Comparison of ENCODE assay signal across 13 cellular contexts in genomic region chr18:32346667-32347066, GRCh38.
DNase-seq lines count a peak whose midpoint lies in the region; ATAC-seq, FAIRE-seq and TF ChIP-seq lines count a peak whose summit lies in the region.
"Had no signal": no experiment of that assay in that cellular context is flagged by ENCODE, and none has a peak within 500 bp of the region (broad histone marks: within the 10 kb centered on the region; RNA-seq: fewer than 3 reads in every experiment).

No MANE protein-coding gene starts in this region.

- H3K14ac ChIP-seq in H1 (ENCODE audit: insufficient read length), result no peak overlapping the region

- no peaks in the 10 kb centered on the region for H4K20me1 ChIP-seq in H1 (replicated peaks in 1 of 2; ENCODE audit: control insufficient read depth in 1 of 2, insufficient read depth in 2 of 2, low read length in 2 of 2)

- H3K36me3 ChIP-seq in H7 (replicated peaks; ENCODE audit: control insufficient read depth, insufficient read depth, low read length) (no peaks in the 10 kb centered on the region), H1 (ENCODE audit: control insufficient read depth in 2 of 4, insufficient read depth in 4 of 4, low read length in 3 of 4) (no peaks in the 10 kb centered on the region), left lung (no peaks in the 10 kb centered on the region), skeletal muscle satellite cell (ENCODE audit: insufficient read depth, low read length) (no peaks in the 10 kb centered on the region)
- H3K36me3 ChIP-seq: pancreas, WERI-Rb-1 had no signal

- H2BK12ac ChIP-seq in H1 (ENCODE audit: low read depth, low read length), result no peak overlapping the region

- no peak overlapping the region for H3K56ac ChIP-seq in H1 (replicated peaks; ENCODE audit: insufficient read length, low read depth, low read length)

- no peak overlapping the region for H4K5ac ChIP-seq in H1 (ENCODE audit: insufficient read length, low read depth, low read length)

- no peak overlapping the region for H2BK15ac ChIP-seq in H1 (ENCODE audit: low read length)

- POLR2A ChIA-PET in H1 (lab: Charles Lee; ENCODE audit: partially characterized antibody), result interaction anchor here (1.1 kb wide), 1 partner anchor 20 kb away, joined by 3 read pairs; no protein-coding TSS in a partner anchor

- no peak overlapping the region for H2AFZ ChIP-seq in H1 (ENCODE audit: low read length)

- H3K23ac ChIP-seq in H1 (ENCODE audit: insufficient read length), result no peak overlapping the region

- no peaks in the 10 kb centered on the region for H3K79me1 ChIP-seq in H1 (ENCODE audit: low read depth, low read length)

- H2AK5ac ChIP-seq in H1 (ENCODE audit: low read depth, low read length), result no peak overlapping the region

- peak; percentile 24 for FAIRE-seq in H1 (lab: Jason Lieb, UNC)
- FAIRE-seq: pancreas, urothelium cell line had no signal

- H3K79me2 ChIP-seq in H1 (ENCODE audit: control insufficient read depth in 1 of 2, insufficient read depth in 2 of 2, low read length in 2 of 2), result no peaks in the 10 kb centered on the region

- 0 out of 4 replicates have a peak overlapping the region, but pooled peaks of 1 of the 2 experiments have one; percentile 33 for H3K4me2 ChIP-seq in H1 (ENCODE audit: insufficient read depth in 1 of 2, low read depth in 2 of 2, low read length in 2 of 2)
- peak overlapping the region; percentile 42 for H3K4me2 ChIP-seq in skeletal muscle satellite cell (ENCODE audit: low read length)

- no peak overlapping the region for H2BK120ac ChIP-seq in H1 (replicated peaks; ENCODE audit: low read depth, low read length)

- TF ChIP-seq CTCF in H1 (IDR thresholded peaks at IDR 0.05; ENCODE audit: control extremely low read depth in 1 of 3, insufficient read depth in 1 of 3, low read depth in 1 of 3, low read length in 3 of 3) (no peak), left lung (IDR thresholded peaks at IDR 0.05) (no peak), lower leg skin (IDR thresholded peaks at IDR 0.05) (no peak)

- no peak overlapping the region for H4K91ac ChIP-seq in H1 (replicated peaks; ENCODE audit: insufficient read length, low read length)

- H3K4me1 ChIP-seq in H1 (replicated peaks in 1 of 4; ENCODE audit: control insufficient read depth in 3 of 4, insufficient read depth in 4 of 4, low read length in 3 of 4) (no peaks in the 10 kb centered on the region), left lung (peaks cover 0 to 2% of the 10 kb centered on the region in 2 donors), skeletal muscle satellite cell (ENCODE audit: control insufficient read depth, insufficient read depth, low read length) (peaks cover 30% of the 10 kb centered on the region)

- TF ChIP-seq POLR2A in H1 (IDR thresholded peaks at IDR 0.05; ENCODE audit: control extremely low read depth in 1 of 2, low read depth in 2 of 2, low read length in 2 of 2) (no peak), lower leg skin (IDR thresholded peaks at IDR 0.05) (no peak)

- no peaks in the 10 kb centered on the region for H3K23me2 ChIP-seq in H1 (ENCODE audit: low read depth, low read length)

- TF ChIP-seq RAD21 in H1 (IDR thresholded peaks at IDR 0.05 in 1 of 2, conservative IDR thresholded peaks at IDR 0.05 in 1 of 2; ENCODE audit: low read depth in 2 of 2, low read length in 2 of 2), result no peak

- H3K18ac ChIP-seq in H1 (ENCODE audit: extremely low read depth, low read length), result no peak overlapping the region

- H3K4me3 ChIP-seq in H7 (ENCODE audit: insufficient read depth, low read depth, low read length) (no peak overlapping the region), H1 (ENCODE audit: extremely low read depth in 1 of 4, insufficient read depth in 2 of 4, low read depth in 3 of 4, low read length in 4 of 4) (no peak overlapping the region), left lung (no peak overlapping the region), skeletal muscle satellite cell (ENCODE audit: low read length) (no peak overlapping the region), lower leg skin (ENCODE audit: low read depth, poor library complexity, severe bottlenecking) (no peak overlapping the region)
- H3K4me3 ChIP-seq: pancreas had no signal

- peak; percentile 55 for ATAC-seq in left lung
- no peak for ATAC-seq in GM18907 (IDR thresholded peaks at IDR 0.05; ENCODE audit: unreplicated experiment)
- ATAC-seq: pancreas had no signal

- no peak overlapping the region for H3K4ac ChIP-seq in H1 (replicated peaks; ENCODE audit: insufficient read length, low read depth, low read length)

- DNase-seq in H7 (peak; percentile 22), H1 (ENCODE audit: low read depth in 1 of 2, low spot score in 2 of 2) (no peak), left lung (no peak), mesenteric fat pad (ENCODE audit: low spot score) (no peak), lower leg skin (ENCODE audit: low spot score in 2 of 2) (no peak)
- no peak for DNase-seq in stimulated activated naive CD4-positive, alpha-beta T cell treated with Interleukin-2 at 50 U/mL for 16 hours (lab: John Stamatoyannopoulos, UW)
- DNase-seq: NCI-H510A treated with DMSO at 0.1 percent for 48 hours, pancreas, SHP77 treated with DMSO at 0.1 percent for 48 hours, WERI-Rb-1 had no signal

- no peak overlapping the region for H3K27ac ChIP-seq in H1 (ENCODE audit: low read depth, low read length)
- peak overlapping the region in 1 of 2 donors; percentile 40 for H3K27ac ChIP-seq in left lung
- H3K27ac ChIP-seq: WERI-Rb-1 had no signal

- H3K27me3 ChIP-seq in H7 (ENCODE audit: control insufficient read depth, insufficient read depth, low read length), result no peaks in the 10 kb centered on the region
- no peaks in the 10 kb centered on the region for H3K27me3 ChIP-seq in H1 (replicated peaks in 1 of 4; ENCODE audit: control insufficient read depth in 3 of 4, extremely low read depth in 1 of 4, insufficient read depth in 3 of 4, low read length in 3 of 4)
- no peaks in the 10 kb centered on the region for H3K27me3 ChIP-seq in left lung
- no peaks in the 10 kb centered on the region for H3K27me3 ChIP-seq in skeletal muscle satellite cell (ENCODE audit: control insufficient read depth, insufficient read depth, low read length)
- H3K27me3 ChIP-seq: pancreas had no signal

- CTCF ChIA-PET in H1 (lab: Charles Lee; ENCODE audit: partially characterized antibody), result interaction anchor here (1.2 kb wide), 2 partner anchors 11 to 57 kb away, joined by 4 read pairs; no protein-coding TSS in a partner anchor

- H2BK20ac ChIP-seq in H1 (ENCODE audit: low read length), result no peak overlapping the region

- TF ChIP-seq EP300 in H1 (IDR thresholded peaks at IDR 0.05; ENCODE audit: borderline replicate concordance in 1 of 2, low read depth in 2 of 2, low read length in 2 of 2), result no peak

- no peak overlapping the region for H2BK5ac ChIP-seq in H1 (ENCODE audit: low read depth, low read length)

- 69% methylated on average over 4 of the region's 4 CpGs; no CpG with 5 or more reads in 1 of the 2 experiments for WGBS in H1 (ENCODE audit: extremely low coverage in 1 of 2, insufficient coverage in 1 of 2, insufficient read length in 1 of 2, insufficient replicate concordance in 2 of 2, low coverage in 1 of 2, low lambda C conversion rate in 2 of 2, missing lambda C conversion rate in 1 of 2), 2 experiments
- WGBS in lower leg skin, 2 donors, result 49 to 54% methylated on average over 4 of the region's 4 CpGs

- H3K9ac ChIP-seq in H1 (replicated peaks in 1 of 4; ENCODE audit: extremely low read depth in 1 of 4, low read depth in 3 of 4, low read length in 3 of 4) (no peak overlapping the region), skeletal muscle satellite cell (ENCODE audit: low read depth, low read length) (peak overlapping the region; percentile 61)

- H3K9me3 ChIP-seq in H1 (ENCODE audit: insufficient read depth in 2 of 2, low read depth in 1 of 2, low read length in 1 of 2) (no peaks in the 10 kb centered on the region), left lung (no peaks in the 10 kb centered on the region), skeletal muscle satellite cell (replicated peaks; ENCODE audit: low read length) (no peaks in the 10 kb centered on the region)
- H3K9me3 ChIP-seq: pancreas had no signal

- H4K8ac ChIP-seq in H1 (ENCODE audit: extremely low read depth, insufficient read depth, low read length), result no peak overlapping the region

- intact Hi-C loops in left lung (cut with DNase I) (no loop called here), lower leg skin (cut with DNase I; ENCODE audit: low total_unique reads) (no loop called here)

TF ChIP-seq in H1, 55 proteins besides CTCF, POLR2A, EP300 and RAD21:
- TF ChIP-seq EGR1 (IDR thresholded peaks at IDR 0.05; ENCODE audit: borderline replicate concordance, low read depth, low read length) (no peak), TCF12 (IDR thresholded peaks at IDR 0.05; ENCODE audit: low read depth, low read length) (no peak), CEBPB (IDR thresholded peaks at IDR 0.05; ENCODE audit: low read depth, low read length) (no peak)
